In genomic region chr17:72720494-72720825, GRCh38 we compare ENCODE assay signal across 13 cellular contexts.
"Had no signal": no experiment of that assay in that cellular context is flagged by ENCODE, and none has a peak within 500 bp of the region (broad histone marks: within the 10 kb centered on the region; RNA-seq: fewer than 3 reads in every experiment).

No MANE protein-coding gene starts in this region.

- H3K4me3 ChIP-seq: gastroesophageal sphincter, right atrium auricular region, skin epidermis, thyroid gland, uterus had no signal

- ATAC-seq: gastroesophageal sphincter had no signal

- H3K4me3 Mint-ChIP-seq: activated B cell treated with CpG ODN at 0.5 μM for 24 hours; dendritic cell treated with granulocyte-macrophage colony-stimulating factor and Interleukin-4, amounts not matched to agents 40 ng/mL and 50 ng/mL, for 4 days had no signal

- H3K9me3 Mint-ChIP-seq: activated B cell treated with CpG ODN at 0.5 μM for 24 hours; dendritic cell treated with granulocyte-macrophage colony-stimulating factor and Interleukin-4, amounts not matched to agents 40 ng/mL and 50 ng/mL, for 4 days had no signal

- H3K27ac Mint-ChIP-seq: activated B cell treated with CpG ODN at 0.5 μM for 24 hours; dendritic cell treated with granulocyte-macrophage colony-stimulating factor and Interleukin-4, amounts not matched to agents 40 ng/mL and 50 ng/mL, for 4 days had no signal

- H3K27me3 Mint-ChIP-seq: activated B cell treated with CpG ODN at 0.5 μM for 24 hours; dendritic cell treated with granulocyte-macrophage colony-stimulating factor and Interleukin-4, amounts not matched to agents 40 ng/mL and 50 ng/mL, for 4 days had no signal

- H3K27me3 ChIP-seq: brain microvascular endothelial cell, gastroesophageal sphincter, right atrium auricular region, thyroid gland, uterus had no signal

- H3K27ac ChIP-seq: gastroesophageal sphincter, right atrium auricular region, thyroid gland, uterus had no signal

- DNase-seq: activated B cell treated with CpG ODN at 0.5 μM for 24 hours; activated CD4-positive, alpha-beta T cell treated with anti-CD3 and anti-CD28 coated beads, Interleukin-2, amount 50 U/mL, for 1 hour; activated naive CD4-positive, alpha-beta T cell treated with anti-CD3 and anti-CD28 coated beads, Interleukin-2, amount 50 U/mL, for 16 hours; brain microvascular endothelial cell; cerebellar nuclear complex; hippocampal formation; kidney glomerular epithelial cell; thyroid gland; uterus had no signal
